Comparison of ENCODE assay signal across 8 cellular contexts in genomic region chr15:31360843-31361763, GRCh38. TPM values are rescaled to one million over a fixed set of nuclear protein-coding genes. Genes with fewer than 3 reads are reported as not detected.
DNase-seq lines count a peak whose midpoint lies in the region; ATAC-seq, FAIRE-seq and TF ChIP-seq lines count a peak whose summit lies in the region.

No MANE protein-coding gene starts in this region.

- CTCF ChIA-PET in GM10248 (lab: Yijun Ruan, JAX): interaction anchor here (1.1 to 6.5 kb wide), 5 partner anchors 14 to 128 kb away, joined by 3 to 37 read pairs (median 4); no protein-coding TSS in a partner anchor

- TF ChIP-seq EP300 in Ishikawa (IDR thresholded peaks at IDR 0.05; ENCODE audit: borderline replicate concordance): no peak

- H3K4me1 Mint-ChIP-seq in activated naive CD8-positive, alpha-beta T cell treated with anti-CD3 and anti-CD28 coated beads, Interleukin-2, amount 10 ng/mL, durations not matched to agents 7 days and 5 days: peaks cover 92% of the 10 kb centered on the region

- DNase-seq in GM10248 (ENCODE audit: extremely low spot score): peak; percentile 79
- peak; percentile 78 for DNase-seq in SIG-M5 treated with dmso at 0.1 percent for 504 hours (lab: John Stamatoyannopoulos, UW; ENCODE audit: unreplicated experiment)
- DNase-seq in activated naive CD8-positive, alpha-beta T cell treated with anti-CD3 and anti-CD28 coated beads, Interleukin-2, amount 10 ng/mL, durations not matched to agents 7 days and 5 days: peak; percentile 82
- peak; percentile 78 to 90 (median 79) for DNase-seq in mucosa of descending colon
- DNase-seq in AG08396 (ENCODE audit: low spot score): no peak
- no peak for DNase-seq in frontal cortex (ENCODE audit: low spot score in 2 of 2)

- POLR2A ChIA-PET in GM10248 (lab: Yijun Ruan, JAX): interaction anchor here (0.6 kb wide), 1 partner anchor 36 kb away, joined by 3 read pairs; no protein-coding TSS in a partner anchor
- POLR2A ChIA-PET in activated naive CD8-positive, alpha-beta T cell treated with anti-CD3 and anti-CD28 coated beads, Interleukin-2, amount 10 ng/mL, durations not matched to agents 7 days and 5 days (lab: Charles Lee): interaction anchor here (0.6 to 19.8 kb wide), 15 partner anchors 12 to 146 kb away, joined by 3 to 390 read pairs (median 9); partner anchors contain the start of gene KLF13

- FAIRE-seq in frontal cortex (lab: Jason Lieb, UNC): no peak

- peaks cover 95% of the 10 kb centered on the region for H3K4me1 ChIP-seq in mucosa of descending colon (ENCODE audit: low read depth)

- no peak overlapping the region for H3K4me3 ChIP-seq in mucosa of descending colon

- TF ChIP-seq RAD21 in Ishikawa (IDR thresholded peaks at IDR 0.05; ENCODE audit: low read depth): no peak

- peak overlapping the region; percentile 84 for H3K4me3 Mint-ChIP-seq in activated naive CD8-positive, alpha-beta T cell treated with anti-CD3 and anti-CD28 coated beads, Interleukin-2, amount 10 ng/mL, durations not matched to agents 7 days and 5 days

- peak overlapping the region; percentile 100 for H3K27ac Mint-ChIP-seq in activated naive CD8-positive, alpha-beta T cell treated with anti-CD3 and anti-CD28 coated beads, Interleukin-2, amount 10 ng/mL, durations not matched to agents 7 days and 5 days

- no peaks in the 10 kb centered on the region for H3K9me3 ChIP-seq in mucosa of descending colon

- ATAC-seq in GM21526 (IDR thresholded peaks at IDR 0.05; ENCODE audit: low FRiP score, unreplicated experiment) (peak; percentile 57), mucosa of descending colon (peak; percentile 72)
- ATAC-seq in activated naive CD8-positive, alpha-beta T cell treated with anti-CD3 and anti-CD28 coated beads, Interleukin-2, amount 10 ng/mL, durations not matched to agents 7 days and 5 days (ENCODE audit: low read depth): peak; percentile 79

- H3K9me3 Mint-ChIP-seq in activated naive CD8-positive, alpha-beta T cell treated with anti-CD3 and anti-CD28 coated beads, Interleukin-2, amount 10 ng/mL, durations not matched to agents 7 days and 5 days: no peaks in the 10 kb centered on the region

- no peaks in the 10 kb centered on the region for H3K36me3 ChIP-seq in mucosa of descending colon (ENCODE audit: low read depth)

- TF ChIP-seq CTCF in GM10248 (IDR thresholded peaks at IDR 0.05; ENCODE audit: control extremely low read depth, extremely low read depth, low read depth, missing control alignments): no peak
- no peak for TF ChIP-seq CTCF in mucosa of descending colon (IDR thresholded peaks at IDR 0.05)

- H3K36me3 Mint-ChIP-seq in activated naive CD8-positive, alpha-beta T cell treated with anti-CD3 and anti-CD28 coated beads, Interleukin-2, amount 10 ng/mL, durations not matched to agents 7 days and 5 days: peaks cover 19% of the 10 kb centered on the region

- intact Hi-C loops in mucosa of descending colon (cut with DNase I, micrococcal nuclease): no loop called here

- no peaks in the 10 kb centered on the region for H3K27me3 Mint-ChIP-seq in activated naive CD8-positive, alpha-beta T cell treated with anti-CD3 and anti-CD28 coated beads, Interleukin-2, amount 10 ng/mL, durations not matched to agents 7 days and 5 days

TF ChIP-seq in Ishikawa, 13 proteins besides CTCF, POLR2A, EP300 and RAD21:
- TF ChIP-seq TEAD4 (IDR thresholded peaks at IDR 0.05): no peak
- TF ChIP-seq MAX (IDR thresholded peaks at IDR 0.05): peak; percentile 5; the same call in 1 of the 2 replicates
- peak; percentile 87 for TF ChIP-seq TCF12 (IDR thresholded peaks at IDR 0.05; ENCODE audit: low read depth)

RNA-seq across cellular contexts. Expression of gene KLF13, which starts 34.5 kb away (rescaled TPM):
- 100 to 1,000 TPM; 230 to 252 TPM for total RNA-seq in activated naive CD8-positive, alpha-beta T cell treated with anti-CD3 and anti-CD28 coated beads, Interleukin-2, amount 10 ng/mL, durations not matched to agents 7 days and 5 days
- total RNA-seq in mucosa of descending colon (100 to 1,000 TPM in 1 of 3 donors, 10 to 100 TPM in 2; 72.4 to 107 (median 91.2) TPM), frontal cortex (45.2 TPM)

Comparison
In these comparisons a context has a peak if more than half of its experiments do, and no peak if none do; other contexts are left out.
1. DNase-seq: peak in GM10248 (single experiment), SIG-M5 treated with dmso at 0.1 percent for 504 hours (single experiment), activated naive CD8-positive, alpha-beta T cell treated with anti-CD3 and anti-CD28 coated beads, Interleukin-2, amount 10 ng/mL, durations not matched to agents 7 days and 5 days (single experiment) and mucosa of descending colon (3 of 3); none in AG08396 (single experiment) and frontal cortex (0 of 2).
2. Peak in every context shown above with its lines, with median percentiles within 50 percentile points of each other: ATAC-seq.